In genomic region chr4:66974665-66975064, GRCh38 we compare ENCODE assay signal across 18 cellular contexts.
"Had no signal": no experiment of that assay in that cellular context is flagged by ENCODE, and none has a peak within 500 bp of the region (broad histone marks: within the 10 kb centered on the region; RNA-seq: fewer than 3 reads in every experiment).

No MANE protein-coding gene starts in this region.

- H3K9me3 ChIP-seq: colonic mucosa, gastrocnemius medialis, heart right ventricle, uterus had no signal

- H3K4me1 ChIP-seq: colonic mucosa, gastrocnemius medialis, heart right ventricle, uterus had no signal

- H3K27me3 Mint-ChIP-seq: naive thymus-derived CD4-positive, alpha-beta T cell had no signal

- H3K4me3 Mint-ChIP-seq: endodermal cell; naive thymus-derived CD4-positive, alpha-beta T cell; nephron progenitor cell had no signal

- H3K36me3 ChIP-seq: colonic mucosa, gastrocnemius medialis, heart right ventricle, uterus had no signal

- H3K27ac ChIP-seq: colonic mucosa, gastrocnemius medialis, heart right ventricle, uterus had no signal

- H3K27me3 ChIP-seq: colonic mucosa, gastrocnemius medialis, heart right ventricle, uterus had no signal

- H3K4me1 Mint-ChIP-seq: naive thymus-derived CD4-positive, alpha-beta T cell; nephron progenitor cell had no signal

- ATAC-seq: esophagus mucosa; gastrocnemius medialis; heart right ventricle; left cardiac atrium; left ventricle myocardium superior; naive thymus-derived CD4-positive, alpha-beta T cell; right cardiac atrium had no signal

- DNase-seq: colonic mucosa; dermis blood vessel endothelial cell; endodermal cell; gastrocnemius medialis; heart right ventricle; hypothalamus; left cardiac atrium; left ventricle myocardium superior; mesendoderm; naive thymus-derived CD4-positive, alpha-beta T cell; nephron progenitor cell; right cardiac atrium; small intestine; stimulated activated CD4-positive, alpha-beta T cell treated with anti-CD3 and anti-CD28 coated beads, Interleukin-2, amount 100 ng/mL, for 48 hours; stimulated activated naive CD4-positive, alpha-beta T cell treated with Interleukin-2 at 50 U/mL for 16 hours; uterus had no signal

- H3K9me3 Mint-ChIP-seq: endodermal cell, nephron progenitor cell had no signal

- H3K4me3 ChIP-seq: colonic mucosa, gastrocnemius medialis, heart right ventricle, lung, uterus had no signal

- H3K36me3 Mint-ChIP-seq: naive thymus-derived CD4-positive, alpha-beta T cell had no signal

- H3K27ac Mint-ChIP-seq: endodermal cell; naive thymus-derived CD4-positive, alpha-beta T cell; nephron progenitor cell had no signal
